1 cellular context compared by ENCODE assay signal in genomic region chr15:88930579-88930978, GRCh38.
A peak's percentile ranks its signal among the peaks of the same experiment; 100 is the strongest.
TF ChIP-seq lines count a peak whose summit lies in the region.

No MANE protein-coding gene starts in this region.

TF ChIP-seq in K562, 482 proteins besides CTCF, POLR2A, EP300 and RAD21:
- TF ChIP-seq ESRRB (CRISPR knock-in tag; IDR thresholded peaks at IDR 0.05; ENCODE audit: borderline replicate concordance) (no peak), ZNF239 (CRISPR knock-in tag; IDR thresholded peaks at IDR 0.05) (no peak), MAFG (tag; conservative IDR thresholded peaks at IDR 0.05) (peak; percentile 70), HNRNPK (IDR thresholded peaks at IDR 0.05; ENCODE audit: low read depth, low read length, poor library complexity, severe bottlenecking) (no peak), MAFF (IDR thresholded peaks at IDR 0.05; ENCODE audit: low read length) (peak; percentile 45; the same call in 1 of the 2 replicates), ZNF592 (IDR thresholded peaks at IDR 0.05) (peak; percentile 57), ZNF316 (IDR thresholded peaks at IDR 0.05) (peak; percentile 84), NFE2 (IDR thresholded peaks at IDR 0.05; ENCODE audit: low read depth) (peak; percentile 78), PREB (CRISPR knock-in tag; IDR thresholded peaks at IDR 0.05) (no peak), C11orf30 (IDR thresholded peaks at IDR 0.05; ENCODE audit: low read depth) (peak; percentile 77), FOXA3 (CRISPR knock-in tag; conservative IDR thresholded peaks at IDR 0.05 in 1 of 2, IDR thresholded peaks at IDR 0.05 in 1 of 2) (0 out of 4 replicates have a peak, but pooled peaks of 1 of the 2 experiments have one; percentile 37), MCM5 (IDR thresholded peaks at IDR 0.05; ENCODE audit: low read depth) (no peak), MAFK (IDR thresholded peaks at IDR 0.05; ENCODE audit: low read length) (peak; percentile 25; the same call in 1 of the 2 replicates), EHMT2 (IDR thresholded peaks at IDR 0.05) (no peak)
TF ChIP-seq in K562: peak in this region for 8.
